Comparison of ENCODE assay signal across 32 cellular contexts in genomic region chr16:77387810-77388209, GRCh38. TPM values are rescaled to one million over a fixed set of nuclear protein-coding genes. Genes with fewer than 3 reads are reported as not detected.
DNase-seq lines count a peak whose midpoint lies in the region; TF ChIP-seq lines count a peak whose summit lies in the region.
"Had no signal": no experiment of that assay in that cellular context is flagged by ENCODE, and none has a peak within 500 bp of the region (broad histone marks: within the 10 kb centered on the region; RNA-seq: fewer than 3 reads in every experiment).

No MANE protein-coding gene starts in this region.

- H2BK15ac ChIP-seq in H9 (ENCODE audit: low read depth, low read length), result no peak overlapping the region

- no peak overlapping the region for H2AK5ac ChIP-seq in H9 (ENCODE audit: insufficient read length, low read length)

- H3K27me3 Mint-ChIP-seq in H9 (ENCODE audit: low read depth), result no peaks in the 10 kb centered on the region
- H3K27me3 Mint-ChIP-seq in immature natural killer cell (ENCODE audit: low read depth in 3 of 3), result peaks cover 2 to 6% (median 4%) of the 10 kb centered on the region in 3 donors
- H3K27me3 Mint-ChIP-seq: activated CD4-positive, alpha-beta T cell treated with anti-CD3 and anti-CD28 coated beads, Interleukin-2, amount 10 ng/mL, durations not matched to agents 24 days and 14 days; stimulated activated memory B cell treated with anti-CD40 and anti-IgM and Interleukin-4, amounts not matched to agents 10 μg/mL and 1 μg/mL and 100 μg/mL, for 72 hours had no signal

- H3K9me3 Mint-ChIP-seq in H9 (no peaks in the 10 kb centered on the region), immature natural killer cell (peaks cover 0 to 8% (median 0%) of the 10 kb centered on the region in 6 donors)
- H3K9me3 Mint-ChIP-seq: activated CD4-positive, alpha-beta T cell treated with anti-CD3 and anti-CD28 coated beads, Interleukin-2, amount 10 ng/mL, durations not matched to agents 24 days and 14 days; neural progenitor cell had no signal

- H4K20me1 ChIP-seq in BLaER1 (no peaks in the 10 kb centered on the region), H9 (ENCODE audit: control insufficient read depth, insufficient read depth, insufficient read length) (no peaks in the 10 kb centered on the region), PC-9 (ENCODE audit: insufficient read depth) (no peaks in the 10 kb centered on the region)

- H4K91ac ChIP-seq in H9 (ENCODE audit: insufficient read length, low read depth, low read length), result no peak overlapping the region

- H3K79me2 ChIP-seq in H9 (ENCODE audit: insufficient read depth, low read length) (no peaks in the 10 kb centered on the region), PC-9 (ENCODE audit: low read depth) (no peaks in the 10 kb centered on the region)

- no peak overlapping the region for H2BK120ac ChIP-seq in H9 (ENCODE audit: low read depth, low read length, poor library complexity, severe bottlenecking)

- H2BK20ac ChIP-seq in H9 (ENCODE audit: low read depth, low read length, poor library complexity, severe bottlenecking), result no peak overlapping the region

- H3K79me1 ChIP-seq in H9 (ENCODE audit: insufficient read depth, low read depth, low read length, poor library complexity, severe bottlenecking), result no peaks in the 10 kb centered on the region

- H3K4me3 Mint-ChIP-seq in H9 (no peak overlapping the region; a peak in 1 of 5 replicates), immature natural killer cell (no peak overlapping the region)
- H3K4me3 Mint-ChIP-seq: activated CD4-positive, alpha-beta T cell treated with anti-CD3 and anti-CD28 coated beads, Interleukin-2, amount 10 ng/mL, durations not matched to agents 24 days and 14 days; CD4-positive, alpha-beta T cell; neural progenitor cell; stimulated activated memory B cell treated with anti-CD40 and anti-IgM and Interleukin-4, amounts not matched to agents 10 μg/mL and 1 μg/mL and 100 μg/mL, for 72 hours had no signal

- H3K23ac ChIP-seq in H9 (ENCODE audit: insufficient read length, low read depth, low read length), result no peak overlapping the region

- no peak overlapping the region for H4K8ac ChIP-seq in H9 (replicated peaks; ENCODE audit: insufficient read length, low read depth, low read length)

- H3K9ac ChIP-seq in BLaER1 (no peak overlapping the region), H9 (ENCODE audit: extremely low read depth, insufficient read length, low read length) (no peak overlapping the region)
- H3K9ac ChIP-seq: neural progenitor cell had no signal

- no peak overlapping the region for H3K18ac ChIP-seq in H9 (ENCODE audit: insufficient read length, low read depth, low read length)

- intact Hi-C loops in PC-9 (cut with micrococcal nuclease; ENCODE audit: unreplicated experiment), result no loop called here

- no peaks in the 10 kb centered on the region for H3K23me2 ChIP-seq in H9 (ENCODE audit: insufficient read length, low read depth, low read length, poor library complexity, severe bottlenecking)

- CTCF ChIA-PET in PC-9 (lab: Charles Lee), result no interaction called here

- peaks cover 24 to 26% of the 10 kb centered on the region in 2 experiments for H3K4me1 Mint-ChIP-seq in H9
- H3K4me1 Mint-ChIP-seq in immature natural killer cell, result no peaks in the 10 kb centered on the region
- H3K4me1 Mint-ChIP-seq: activated CD4-positive, alpha-beta T cell treated with anti-CD3 and anti-CD28 coated beads, Interleukin-2, amount 10 ng/mL, durations not matched to agents 24 days and 14 days; stimulated activated memory B cell treated with anti-CD40 and anti-IgM and Interleukin-4, amounts not matched to agents 10 μg/mL and 1 μg/mL and 100 μg/mL, for 72 hours had no signal

- no peaks in the 10 kb centered on the region for H3K27me3 ChIP-seq in BLaER1
- no peaks in the 10 kb centered on the region for H3K27me3 ChIP-seq in H9 (ENCODE audit: insufficient read depth, low read length)
- H3K27me3 ChIP-seq in PC-9 (ENCODE audit: insufficient read depth, low read depth), result peaks cover 30% of the 10 kb centered on the region
- H3K27me3 ChIP-seq: breast epithelium, neural progenitor cell, pancreas, SJSA1 had no signal

- no peaks in the 10 kb centered on the region for H3F3A ChIP-seq in PC-9 (ENCODE audit: insufficient read depth, low read depth)

- no peak overlapping the region for H4K5ac ChIP-seq in H9 (ENCODE audit: insufficient read length, low read depth, low read length)

- POLR2A ChIA-PET in PC-9 (lab: Charles Lee; ENCODE audit: unreplicated experiment), result no interaction called here

- BruUV-seq in PC-9 (replicated peaks; lab: Mats Ljungman, UMichigan), result no TSS peak

- H3K14ac ChIP-seq in H9 (ENCODE audit: insufficient read depth, low read length), result no peak overlapping the region

- H3K4me3 ChIP-seq in BLaER1 (no peak overlapping the region), PC-9 (peak overlapping the region; percentile 11; the same call in 1 of the 2 replicates)
- H3K4me3 ChIP-seq: A549, breast epithelium, HAP-1, neural progenitor cell, pancreas, SJSA1 had no signal

- H3T11ph ChIP-seq in H9 (ENCODE audit: low read length), result no peak overlapping the region

- no peaks in the 10 kb centered on the region for H3K9me2 ChIP-seq in PC-9 (ENCODE audit: insufficient read depth)

- H2BK12ac ChIP-seq in H9 (ENCODE audit: insufficient read length, low read depth, low read length), result no peak overlapping the region

- H3K36me3 Mint-ChIP-seq in H9 (ENCODE audit: insufficient read depth in 1 of 3, low read depth in 3 of 3) (no peaks in the 10 kb centered on the region), immature natural killer cell (no peaks in the 10 kb centered on the region)
- H3K36me3 Mint-ChIP-seq: activated naive CD4-positive, alpha-beta T cell treated with anti-CD3 and anti-CD28 coated beads, Interleukin-2, amount 50 U/mL, for 72 hours; stimulated activated memory B cell treated with anti-CD40 and anti-IgM and Interleukin-4, amounts not matched to agents 10 μg/mL and 1 μg/mL and 100 μg/mL, for 72 hours had no signal

- H3K4me2 ChIP-seq in BLaER1 (peak overlapping the region; percentile 53; the same call in 1 of the 2 replicates), H9 (ENCODE audit: insufficient read depth, insufficient read length, low read length) (peak overlapping the region; percentile 27), PC-9 (peak overlapping the region; percentile 52)
- H3K4me2 ChIP-seq: A549, neural progenitor cell had no signal

- H3K4me1 ChIP-seq in BLaER1 (peaks cover 16% of the 10 kb centered on the region), H9 (ENCODE audit: insufficient read depth, low read length) (peaks cover 3% of the 10 kb centered on the region), PC-9 (replicated peaks; ENCODE audit: insufficient read depth) (peaks cover 13% of the 10 kb centered on the region)
- H3K4me1 ChIP-seq: A549, breast epithelium, HAP-1, neural progenitor cell, pancreas, SJSA1 had no signal

- DNase-seq in H9 (no peak), PC-9 (no peak), islet precursor cell (peak; percentile 67), immature natural killer cell (no peak), GF-D8 (lab: John Stamatoyannopoulos, UW) (no peak), anterior cingulate cortex (lab: John Stamatoyannopoulos, UW) (no peak)
- no peak for DNase-seq in NK-92 treated with Interleukin-12 subunit alpha and Interleukin-12 subunit beta, amount 100 ng/mL, for 24 hours (lab: John Stamatoyannopoulos, UW)
- DNase-seq: activated CD4-positive, alpha-beta T cell treated with anti-CD3 and anti-CD28 coated beads, Interleukin-2, amount 10 ng/mL, durations not matched to agents 24 days and 14 days; activated CD8-positive, alpha-beta memory T cell treated with anti-CD3 and anti-CD28 coated beads for 24 hours; activated effector memory CD4-positive, alpha-beta T cell treated with Interleukin-2 at 50 U/mL for 16 hours; activated T-cell treated with anti-CD3 and anti-CD28 coated beads, Interleukin-2, amount 50 U/mL, for 1 hour; AML-193; CD4-positive, alpha-beta T cell; hypothalamus; Kasumi-1; left ventricle myocardium superior; MV-4-11; NCI-H1694 treated with DMSO at 0.1 percent for 48 hours; NCI-H774; pancreas; T1000 had no signal

- H3K36me3 ChIP-seq in BLaER1 (no peaks in the 10 kb centered on the region), PC-9 (ENCODE audit: low read depth) (no peaks in the 10 kb centered on the region)
- H3K36me3 ChIP-seq: breast epithelium, HAP-1, neural progenitor cell, pancreas, SJSA1 had no signal

- WGBS in H9 (ENCODE audit: extremely low coverage, insufficient read length, low lambda C conversion rate), result no CpG with 5 or more reads among the region's 3 CpGs

- no peak overlapping the region for H3K4ac ChIP-seq in H9 (ENCODE audit: low read depth, low read length)

- H2BK5ac ChIP-seq in H9 (ENCODE audit: insufficient read length, low read length), result no peak overlapping the region

- H2AFZ ChIP-seq in H9 (ENCODE audit: low read length), result no peak overlapping the region
- no peak overlapping the region for H2AFZ ChIP-seq in PC-9
- H2AFZ ChIP-seq: neural progenitor cell had no signal

- H3K27ac ChIP-seq in BLaER1, result no peak overlapping the region
- no peak overlapping the region for H3K27ac ChIP-seq in H9 (ENCODE audit: insufficient read length, low read depth, low read length)
- H3K27ac ChIP-seq in PC-9, result no peak overlapping the region
- H3K27ac ChIP-seq: A549, breast epithelium, epithelial cell of prostate, neural progenitor cell, pancreas, SJSA1 had no signal

- H3K27ac Mint-ChIP-seq in H9 (no peak overlapping the region), immature natural killer cell (no peak overlapping the region)
- H3K27ac Mint-ChIP-seq: activated CD4-positive, alpha-beta T cell treated with anti-CD3 and anti-CD28 coated beads, Interleukin-2, amount 10 ng/mL, durations not matched to agents 24 days and 14 days; activated naive CD4-positive, alpha-beta T cell treated with anti-CD3 and anti-CD28 coated beads, Interleukin-2, amount 50 U/mL, for 72 hours; CD4-positive, alpha-beta T cell; neural progenitor cell; stimulated activated memory B cell treated with anti-CD40 and anti-IgM and Interleukin-4, amounts not matched to agents 10 μg/mL and 1 μg/mL and 100 μg/mL, for 72 hours had no signal

- no peaks in the 10 kb centered on the region for H3K9me3 ChIP-seq in BLaER1
- H3K9me3 ChIP-seq in H9 (ENCODE audit: control insufficient read depth, low read depth, low read length), result no peaks in the 10 kb centered on the region
- H3K9me3 ChIP-seq in PC-9 (ENCODE audit: insufficient read depth, low read depth), result no peaks in the 10 kb centered on the region
- H3K9me3 ChIP-seq: A549, breast epithelium, HAP-1, pancreas, SJSA1 had no signal

- no peak for TF ChIP-seq CTCF in H9 (conservative IDR thresholded peaks at IDR 0.05)
- no peak for TF ChIP-seq CTCF in PC-9 (conservative IDR thresholded peaks at IDR 0.05)

- no peak overlapping the region for H3K56ac ChIP-seq in H9 (ENCODE audit: insufficient read length, low read depth, low read length)

RNA-seq across cellular contexts. Expression of gene ADAMTS18, which starts 47.0 kb away (rescaled TPM):
- total RNA-seq in H9 (2021), result 0.07 and 0.09 TPM in 2 replicates
- not detected in 2 replicates for total RNA-seq in PC-9 (2021)
- polyA plus RNA-seq in immature natural killer cell, result not detected
- total RNA-seq: activated CD4-positive, alpha-beta T cell treated with anti-CD3 and anti-CD28 coated beads, Interleukin-2, amount 10 ng/mL, durations not matched to agents 24 days and 14 days; activated naive CD4-positive, alpha-beta T cell treated with anti-CD3 and anti-CD28 coated beads, Interleukin-2, amount 50 U/mL, for 72 hours; CD4-positive, alpha-beta T cell; left ventricle myocardium superior; SJSA1; ureter had no signal
- polyA plus RNA-seq: keratinocyte had no signal
